Comparison of ENCODE assay signal across 22 cellular contexts in genomic region chr14:44785096-44785495, GRCh38.
DNase-seq lines count a peak whose midpoint lies in the region; TF ChIP-seq lines count a peak whose summit lies in the region.
"Had no signal": no experiment of that assay in that cellular context is flagged by ENCODE, and none has a peak within 500 bp of the region (broad histone marks: within the 10 kb centered on the region; RNA-seq: fewer than 3 reads in every experiment).

No MANE protein-coding gene starts in this region.

- TF ChIP-seq CTCF in A673 (conservative IDR thresholded peaks at IDR 0.05; ENCODE audit: low read depth, low read length) (no peak), fibroblast of the aortic adventitia (IDR thresholded peaks at IDR 0.05; ENCODE audit: insufficient read depth, low read length) (no peak), tibial artery (IDR thresholded peaks at IDR 0.05) (no peak), nephron progenitor cell (IDR thresholded peaks at IDR 0.05) (no peak), tibial nerve (IDR thresholded peaks at IDR 0.05) (no peak)

- intact Hi-C loops in A673 (cut with micrococcal nuclease; ENCODE audit: unreplicated experiment) = no loop called here
- intact Hi-C loops in tibial artery (cut with DNase I; ENCODE audit: low total_unique reads) = no loop called here

- WGBS in tibial nerve, 2 donors = 57 to 59% methylated on average over 3 of the region's 3 CpGs

- no peak overlapping the region for H3K27ac ChIP-seq in A673 (ENCODE audit: low read depth, low read length, poor library complexity, severe bottlenecking)
- H3K27ac ChIP-seq in tibial artery = no peak overlapping the region
- H3K27ac ChIP-seq in tibial nerve = no peak overlapping the region
- H3K27ac ChIP-seq: SK-N-MC had no signal

- DNase-seq in A673 (ENCODE audit: low spot score) = peak; percentile 18
- peak; percentile 6 for DNase-seq in H4 (ENCODE audit: low spot score)
- peak; percentile 3 for DNase-seq in SK-MEL-5 (ENCODE audit: low read depth, low spot score)
- DNase-seq in fibroblast of the aortic adventitia (ENCODE audit: low read depth) = peak; percentile 61
- DNase-seq in tibial artery = no peak
- DNase-seq in nephron progenitor cell = no peak
- no peak for DNase-seq in tibial nerve (ENCODE audit: low spot score in 2 of 2)
- no peak for DNase-seq in NK-92 treated with Interleukin-12 subunit alpha and Interleukin-12 subunit beta, amount 100 ng/mL, for 24 hours (lab: John Stamatoyannopoulos, UW)
- DNase-seq: 8988T, DMS53, EL, GOT3, Kasumi-1, NCI-H1694, NCI-H2081, NCI-H2171, NCI-H524 treated with DMSO at 0.1 percent for 48 hours, NCI-H82, SHP77 had no signal

- H3K36me3 ChIP-seq in A673 (ENCODE audit: insufficient read depth, low read length, poor library complexity, severe bottlenecking) (no peaks in the 10 kb centered on the region), tibial artery (no peaks in the 10 kb centered on the region), tibial nerve (no peaks in the 10 kb centered on the region)

- H3K27me3 Mint-ChIP-seq in nephron progenitor cell (ENCODE audit: low read depth, poor library complexity) = peaks cover 6% of the 10 kb centered on the region
- H3K27me3 Mint-ChIP-seq: B cell had no signal

- CTCF ChIA-PET in A673 (lab: Charles Lee) = no interaction called here

- H3K4me3 ChIP-seq in A673 (ENCODE audit: low read depth, low read length, poor library complexity, severe bottlenecking) (no peak overlapping the region), fibroblast of the aortic adventitia (ENCODE audit: low read depth, low read length) (no peak overlapping the region), tibial artery (no peak overlapping the region), tibial nerve (no peak overlapping the region)
- H3K4me3 ChIP-seq: SK-N-MC had no signal

- H3K27me3 ChIP-seq in A673 (replicated peaks; ENCODE audit: insufficient read depth, low read depth, low read length, poor library complexity) (no peaks in the 10 kb centered on the region), tibial artery (no peaks in the 10 kb centered on the region), tibial nerve (no peaks in the 10 kb centered on the region)

- no peaks in the 10 kb centered on the region for H3K9me3 Mint-ChIP-seq in nephron progenitor cell

- no peaks in the 10 kb centered on the region for H3K4me1 ChIP-seq in A673 (ENCODE audit: insufficient read depth, low read length, poor library complexity, severe bottlenecking)
- no peaks in the 10 kb centered on the region for H3K4me1 ChIP-seq in tibial artery
- no peaks in the 10 kb centered on the region for H3K4me1 ChIP-seq in tibial nerve

- no peak overlapping the region for H3K27ac Mint-ChIP-seq in nephron progenitor cell
- H3K27ac Mint-ChIP-seq: B cell, CD14-positive monocyte had no signal

- BruUV-seq in A673 (replicated peaks; lab: Mats Ljungman, UMichigan) = no TSS peak

- no peaks in the 10 kb centered on the region for H3K36me3 Mint-ChIP-seq in nephron progenitor cell (ENCODE audit: low read depth)
- H3K36me3 Mint-ChIP-seq: CD14-positive monocyte had no signal

- H3K4me1 Mint-ChIP-seq in nephron progenitor cell = no peaks in the 10 kb centered on the region
- H3K4me1 Mint-ChIP-seq: B cell, CD14-positive monocyte had no signal

- in situ Hi-C loops in SK-MEL-5 (cut with HindIII; ENCODE audit: low pct_unique_long_range_greater_than_20kb, low sequenced_read_pairs) = no loop called here

- TF ChIP-seq POLR2A in tibial nerve (IDR thresholded peaks at IDR 0.05) = no peak

- no peak for TF ChIP-seq EP300 in tibial nerve (IDR thresholded peaks at IDR 0.05)

- POLR2A ChIA-PET in A673 (lab: Charles Lee; ENCODE audit: low non-redundant PET) = no interaction called here

- H3K9me3 ChIP-seq in A673 (ENCODE audit: low read depth, low read length, poor library complexity, severe bottlenecking) (no peaks in the 10 kb centered on the region), tibial artery (no peaks in the 10 kb centered on the region), tibial nerve (no peaks in the 10 kb centered on the region)

- H3K4me3 Mint-ChIP-seq in nephron progenitor cell = no peak overlapping the region
- H3K4me3 Mint-ChIP-seq: B cell, CD14-positive monocyte had no signal

Comparison
In these comparisons a context has a peak if more than half of its experiments do, and no peak if none do; other contexts are left out.
1. DNase-seq: peak in A673 (single experiment), H4 (single experiment), SK-MEL-5 (single experiment) and fibroblast of the aortic adventitia (single experiment); none in tibial artery (0 of 2), nephron progenitor cell (single experiment), tibial nerve (0 of 2) and NK-92 treated with Interleukin-12 subunit alpha and Interleukin-12 subunit beta, amount 100 ng/mL, for 24 hours (single experiment).